In the genomic region with DNA sequence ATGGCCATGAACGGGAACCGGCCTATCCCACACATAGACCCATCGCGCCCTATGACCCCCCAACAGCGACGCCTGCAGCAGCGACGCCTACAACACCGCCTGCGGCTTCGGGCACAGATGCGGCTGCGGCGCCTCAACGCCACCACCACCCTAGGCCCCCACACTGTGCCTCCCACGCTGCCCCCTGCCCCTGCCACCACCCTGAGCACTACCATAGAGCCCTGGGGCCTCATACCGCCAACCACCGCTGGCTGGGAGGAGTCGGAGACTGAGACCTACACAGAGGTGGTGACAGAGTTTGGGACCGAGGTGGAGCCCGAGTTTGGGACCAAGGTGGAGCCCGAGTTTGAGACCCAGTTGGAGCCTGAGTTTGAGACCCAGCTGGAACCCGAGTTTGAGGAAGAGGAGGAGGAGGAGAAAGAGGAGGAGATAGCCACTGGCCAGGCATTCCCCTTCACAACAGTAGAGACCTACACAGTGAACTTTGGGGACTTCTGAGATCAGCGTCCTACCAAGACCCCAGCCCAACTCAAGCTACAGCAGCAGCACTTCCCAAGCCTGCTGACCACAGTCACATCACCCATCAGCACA, we compare ENCODE assay signal across 16 cellular contexts. TPM values are rescaled to one million over a fixed set of nuclear protein-coding genes. Genes with fewer than 3 reads are reported as not detected.
DNase-seq lines count a peak whose midpoint lies in the region; ATAC-seq, FAIRE-seq and TF ChIP-seq lines count a peak whose summit lies in the region.
"Had no signal": no experiment of that assay in that cellular context is flagged by ENCODE, and none has a peak within 500 bp of the region (broad histone marks: within the 10 kb centered on the region; RNA-seq: fewer than 3 reads in every experiment).

No MANE protein-coding gene starts in this region.

- H4K20me1 ChIP-seq in HepG2 (ENCODE audit: insufficient read depth, low read length) = no peaks in the 10 kb centered on the region

- H3K36me3 ChIP-seq in HepG2 (replicated peaks in 1 of 2; ENCODE audit: control insufficient read depth in 1 of 2, insufficient read depth in 2 of 2, low read length in 2 of 2) (peaks cover 16 to 27% of the 10 kb centered on the region in 2 experiments; a peak in 4 of 5 replicates), right lobe of liver (no peaks in the 10 kb centered on the region)

- no peaks in the 10 kb centered on the region for H3K9me3 ChIP-seq in HepG2 (ENCODE audit: low read length)
- no peaks in the 10 kb centered on the region for H3K9me3 ChIP-seq in right lobe of liver
- H3K9me3 ChIP-seq: SK-N-SH, suprapubic skin had no signal

- WGBS in HepG2 (ENCODE audit: low lambda C conversion rate) = 96% methylated on average over 24 of the region's 24 CpGs
- 96% methylated on average over 5 of the region's 24 CpGs for WGBS in right lobe of liver (ENCODE audit: insufficient coverage, low coverage, low lambda C conversion rate, missing lambda C conversion rate)

- in situ Hi-C loops in HepG2 (cut with HindIII; ENCODE audit: extremely low pct_ligation_motif_present, low pct_unique_long_range_greater_than_20kb) = no loop called here

- H3K27ac ChIP-seq in HepG2 (ENCODE audit: extremely low read length, insufficient read depth, low read length) (no peak overlapping the region), right lobe of liver (no peak overlapping the region)
- H3K27ac ChIP-seq: suprapubic skin had no signal

- H3K4me3 ChIP-seq in HepG2 (replicated peaks in 1 of 3; ENCODE audit: insufficient read depth in 1 of 3, low read depth in 2 of 3, low read length in 3 of 3) = no peak overlapping the region
- no peak overlapping the region for H3K4me3 ChIP-seq in right lobe of liver
- H3K4me3 ChIP-seq: suprapubic skin had no signal

- FAIRE-seq in HepG2 (lab: Jason Lieb, UNC) = no peak
- FAIRE-seq: G401.6 had no signal

- no peak for TF ChIP-seq POLR2A in HepG2 (IDR thresholded peaks at IDR 0.05; ENCODE audit: insufficient read depth in 1 of 2, low read depth in 2 of 2, low read length in 2 of 2)
- no peak for TF ChIP-seq POLR2A in right lobe of liver (IDR thresholded peaks at IDR 0.05)

- intact Hi-C loops in HepG2 (cut with micrococcal nuclease; ENCODE audit: unreplicated experiment) (no loop called here), right lobe of liver (cut with DNase I) (no loop called here)

- no peak for TF ChIP-seq CTCF in HepG2 (CRISPR knock-in tag; IDR thresholded peaks at IDR 0.05)
- no peak for TF ChIP-seq CTCF in right lobe of liver (IDR thresholded peaks at IDR 0.05)

- no peaks in the 10 kb centered on the region for H3K79me2 ChIP-seq in HepG2 (ENCODE audit: insufficient read depth, low read length)

- BruUV-seq in HepG2 (replicated peaks; lab: Mats Ljungman, UMichigan) = no TSS peak

- H2AFZ ChIP-seq in HepG2 (ENCODE audit: low read length) = no peak overlapping the region

- no peak for ATAC-seq in HepG2
- ATAC-seq in right lobe of liver = no peak
- ATAC-seq: left colon had no signal

- H3K27me3 ChIP-seq in HepG2 (ENCODE audit: control insufficient read depth in 1 of 2, insufficient read depth in 2 of 2, low read length in 2 of 2) (peaks cover 0 to 6% of the 10 kb centered on the region in 2 experiments; a peak in 2 of 5 replicates), right lobe of liver (no peaks in the 10 kb centered on the region)
- H3K27me3 ChIP-seq: suprapubic skin had no signal

- H3K4me2 ChIP-seq in HepG2 (ENCODE audit: low read depth, low read length) = no peak overlapping the region
- H3K4me2 ChIP-seq: SK-N-SH had no signal

- POLR2A ChIA-PET in HepG2 (lab: Yijun Ruan, JAX) = no interaction called here

- TF ChIP-seq EP300 in HepG2 (IDR thresholded peaks at IDR 0.05; ENCODE audit: low read depth in 2 of 2, low read length in 2 of 2) (no peak), HepG2 (CRISPR knock-in tag; IDR thresholded peaks at IDR 0.05; ENCODE audit: borderline replicate concordance) (no peak)

- CTCF ChIA-PET in HepG2 (lab: Yijun Ruan, JAX; ENCODE audit: low intra/inter-chr PET ratio, low total read pairs) = no interaction called here

- no peak overlapping the region for H3K9ac ChIP-seq in HepG2 (ENCODE audit: insufficient read depth, low read depth, low read length)
- H3K9ac ChIP-seq: SK-N-SH had no signal

- TF ChIP-seq RAD21 in HepG2 (CRISPR knock-in tag; IDR thresholded peaks at IDR 0.05) = no peak

- no peaks in the 10 kb centered on the region for H3K4me1 ChIP-seq in HepG2 (ENCODE audit: insufficient read depth, low read length)
- no peaks in the 10 kb centered on the region for H3K4me1 ChIP-seq in right lobe of liver

- no peak for DNase-seq in HepG2 (ENCODE audit: low spot score)
- DNase-seq in right lobe of liver = no peak
- no peak for DNase-seq in NCI-H526 (lab: John Stamatoyannopoulos, UW)
- DNase-seq in T-helper 9 cell = no peak
- DNase-seq: activated CD4-positive, alpha-beta memory T cell treated with anti-CD3 and anti-CD28 coated beads, Interleukin-2, amount 10 ng/mL, durations not matched to agents 7 days and 5 days; activated gamma-delta T cell; dermis blood vessel endothelial cell; hippocampal formation; left colon; NCI-H1694; NCI-H446 treated with DMSO at 0.1 percent for 48 hours; stimulated activated CD4-positive, alpha-beta T cell treated with anti-CD3 and anti-CD28 coated beads, Interleukin-15, amount 100 ng/mL, for 24 hours had no signal

RNA-seq across cellular contexts. Expression of a gene that starts 9.5 kb away (rescaled TPM):
- total RNA-seq in HepG2 (2016; rRNA removed; fragmentation: Illumina TruSeq; extraction: Trizol) = 87.6 and 98.8 TPM in 2 replicates
- total RNA-seq in HepG2 (2016; cell fraction: cytosol; rRNA removed; fragmentation: Illumina TruSeq; extraction: Trizol; ENCODE audit: low read depth) = 118 and 152 TPM in 2 replicates
- total RNA-seq in HepG2 (2016; cell fraction: insoluble cytoplasmic fraction; rRNA removed; fragmentation: Illumina TruSeq; extraction: Trizol) = 74.7 and 95.4 TPM in 2 replicates
- total RNA-seq in HepG2 (2016; cell fraction: membrane; rRNA removed; fragmentation: Illumina TruSeq; extraction: Trizol) = 139 and 187 TPM in 2 replicates
- 49.1 and 55.1 TPM in 2 replicates for total RNA-seq in HepG2 (2016; cell fraction: nucleus; rRNA removed; fragmentation: Illumina TruSeq; extraction: Trizol)
- polyA plus RNA-seq in HepG2 (2011; rRNA removed) = 86.7 and 95.1 TPM in 2 replicates
- 65.5 and 120 TPM in 2 replicates for polyA plus RNA-seq in HepG2 (2011; cell fraction: cytosol; rRNA removed)
- polyA plus RNA-seq in HepG2 (2011; cell fraction: nucleus; rRNA removed) = 88.2 and 88.7 TPM in 2 replicates
- 64.0 and 65.2 TPM in 2 replicates for polyA plus RNA-seq in HepG2 (2012)
- 134 and 181 TPM in 2 replicates for polyA plus RNA-seq in HepG2 (2016; cell fraction: cytosol; fragmentation: Illumina TruSeq; extraction: Trizol; ENCODE audit: low read depth)
- 104 and 131 TPM in 2 replicates for polyA plus RNA-seq in HepG2 (2016; cell fraction: insoluble cytoplasmic fraction; fragmentation: Illumina TruSeq; extraction: Trizol; ENCODE audit: low read depth)
- 176 and 207 TPM in 2 replicates for polyA plus RNA-seq in HepG2 (2016; cell fraction: membrane; fragmentation: Illumina TruSeq; extraction: Trizol; ENCODE audit: low read depth)
- 104 and 121 TPM in 2 replicates for polyA plus RNA-seq in HepG2 (2016; cell fraction: nucleus; fragmentation: Illumina TruSeq; extraction: Trizol; ENCODE audit: insufficient read depth, low read depth)
- 82.4 and 267 TPM in 2 replicates for polyA minus RNA-seq in HepG2 (2011; rRNA and poly(A)+ RNA removed; ENCODE audit: low replicate concordance)
- 16.1 and 23.4 TPM in 2 replicates for polyA minus RNA-seq in HepG2 (2011; cell fraction: cytosol; rRNA and poly(A)+ RNA removed)
- polyA minus RNA-seq in HepG2 (2011; cell fraction: nucleus; rRNA and poly(A)+ RNA removed) = 22.9 TPM in 2 replicates
- total RNA-seq in right lobe of liver = 10 to 100 TPM; 36.4 to 73.4 (median 57.3) TPM

RNA-seq across cellular contexts. Expression of a gene that starts 9.7 kb away (rescaled TPM):
- 0.22 TPM in 1 of 2 replicates, not detected in the other for total RNA-seq in HepG2 (2016; rRNA removed; fragmentation: Illumina TruSeq; extraction: Trizol)
- total RNA-seq in HepG2 (2016; cell fraction: cytosol; rRNA removed; fragmentation: Illumina TruSeq; extraction: Trizol; ENCODE audit: low read depth) = not detected in 2 replicates
- total RNA-seq in HepG2 (2016; cell fraction: insoluble cytoplasmic fraction; rRNA removed; fragmentation: Illumina TruSeq; extraction: Trizol) = 0.04 TPM in 1 of 2 replicates, not detected in the other
- total RNA-seq in HepG2 (2016; cell fraction: membrane; rRNA removed; fragmentation: Illumina TruSeq; extraction: Trizol) = not detected in 2 replicates
- not detected in 2 replicates for total RNA-seq in HepG2 (2016; cell fraction: nucleus; rRNA removed; fragmentation: Illumina TruSeq; extraction: Trizol)
- polyA plus RNA-seq in HepG2 (2011; rRNA removed) = 0.55 and 0.81 TPM in 2 replicates
- polyA plus RNA-seq in HepG2 (2011; cell fraction: cytosol; rRNA removed) = 0.15 and 0.27 TPM in 2 replicates
- 6.7 and 6.8 TPM in 2 replicates for polyA plus RNA-seq in HepG2 (2011; cell fraction: nucleus; rRNA removed)
- 0.96 and 1.3 TPM in 2 replicates for polyA plus RNA-seq in HepG2 (2012)
- not detected in 2 replicates for polyA plus RNA-seq in HepG2 (2016; cell fraction: cytosol; fragmentation: Illumina TruSeq; extraction: Trizol; ENCODE audit: low read depth)
- not detected in 2 replicates for polyA plus RNA-seq in HepG2 (2016; cell fraction: insoluble cytoplasmic fraction; fragmentation: Illumina TruSeq; extraction: Trizol; ENCODE audit: low read depth)
- not detected in 2 replicates for polyA plus RNA-seq in HepG2 (2016; cell fraction: membrane; fragmentation: Illumina TruSeq; extraction: Trizol; ENCODE audit: low read depth)
- polyA plus RNA-seq in HepG2 (2016; cell fraction: nucleus; fragmentation: Illumina TruSeq; extraction: Trizol; ENCODE audit: insufficient read depth, low read depth) = 0.29 and 0.89 TPM in 2 replicates
- 0.14 TPM in 1 of 2 replicates, not detected in the other for polyA minus RNA-seq in HepG2 (2011; rRNA and poly(A)+ RNA removed; ENCODE audit: low replicate concordance)
- 0.18 and 0.79 TPM in 2 replicates for polyA minus RNA-seq in HepG2 (2011; cell fraction: cytosol; rRNA and poly(A)+ RNA removed)
- polyA minus RNA-seq in HepG2 (2011; cell fraction: nucleus; rRNA and poly(A)+ RNA removed) = 0.37 and 0.64 TPM in 2 replicates
- total RNA-seq in right lobe of liver = 10 to 100 TPM in 4 of 6 experiments, 1 to 10 TPM in 2; 7.8 to 37.8 (median 14.3) TPM

RNA-seq across cellular contexts. Expression of a gene that starts 27.3 kb away (rescaled TPM):
- total RNA-seq in HepG2 (2016; rRNA removed; fragmentation: Illumina TruSeq; extraction: Trizol) (1.7 and 1.8 TPM in 2 replicates), right lobe of liver (1 to 10 TPM in 1 of 6 experiments, not detected in 5; 2.0 TPM)
- total RNA-seq in HepG2 (2016; cell fraction: cytosol; rRNA removed; fragmentation: Illumina TruSeq; extraction: Trizol; ENCODE audit: low read depth) = 0.62 TPM in 1 of 2 replicates, not detected in the other
- 0.56 and 1.0 TPM in 2 replicates for total RNA-seq in HepG2 (2016; cell fraction: insoluble cytoplasmic fraction; rRNA removed; fragmentation: Illumina TruSeq; extraction: Trizol)
- total RNA-seq in HepG2 (2016; cell fraction: membrane; rRNA removed; fragmentation: Illumina TruSeq; extraction: Trizol) = 0.34 TPM in 1 of 2 replicates, not detected in the other
- not detected in 2 replicates for total RNA-seq in HepG2 (2016; cell fraction: nucleus; rRNA removed; fragmentation: Illumina TruSeq; extraction: Trizol)
- not detected in 2 replicates for polyA plus RNA-seq in HepG2 (2011; rRNA removed)
- 0.18 TPM in 1 of 2 replicates, not detected in the other for polyA plus RNA-seq in HepG2 (2011; cell fraction: cytosol; rRNA removed)
- 1.1 TPM in 1 of 2 replicates, not detected in the other for polyA plus RNA-seq in HepG2 (2011; cell fraction: nucleus; rRNA removed)
- polyA plus RNA-seq in HepG2 (2012) = not detected in 2 replicates
- 0.51 TPM in 1 of 2 replicates, not detected in the other for polyA plus RNA-seq in HepG2 (2016; cell fraction: cytosol; fragmentation: Illumina TruSeq; extraction: Trizol; ENCODE audit: low read depth)
- polyA plus RNA-seq in HepG2 (2016; cell fraction: insoluble cytoplasmic fraction; fragmentation: Illumina TruSeq; extraction: Trizol; ENCODE audit: low read depth) = 1.1 and 2.1 TPM in 2 replicates
- polyA plus RNA-seq in HepG2 (2016; cell fraction: membrane; fragmentation: Illumina TruSeq; extraction: Trizol; ENCODE audit: low read depth) = not detected in 2 replicates
- not detected in 2 replicates for polyA plus RNA-seq in HepG2 (2016; cell fraction: nucleus; fragmentation: Illumina TruSeq; extraction: Trizol; ENCODE audit: insufficient read depth, low read depth)
- not detected in 2 replicates for polyA minus RNA-seq in HepG2 (2011; rRNA and poly(A)+ RNA removed; ENCODE audit: low replicate concordance)
- polyA minus RNA-seq in HepG2 (2011; cell fraction: cytosol; rRNA and poly(A)+ RNA removed) = not detected in 2 replicates
- polyA minus RNA-seq in HepG2 (2011; cell fraction: nucleus; rRNA and poly(A)+ RNA removed) = not detected in 2 replicates
- total RNA-seq: activated CD4-positive, alpha-beta memory T cell treated with anti-CD3 and anti-CD28 coated beads, Interleukin-2, amount 10 ng/mL, durations not matched to agents 7 days and 5 days; dermis blood vessel endothelial cell; left colon; suprapubic skin had no signal
- polyA plus RNA-seq: AG04450, SK-N-SH had no signal

RNA-seq across cellular contexts. Expression of a gene that starts 31.5 kb away (rescaled TPM):
- total RNA-seq in HepG2 (2016; rRNA removed; fragmentation: Illumina TruSeq; extraction: Trizol) (2.4 and 5.2 TPM in 2 replicates), right lobe of liver (10 to 100 TPM in 5 of 6 experiments, 1 to 10 TPM in 1; 8.7 to 22.9 (median 14.6) TPM)
- total RNA-seq in HepG2 (2016; cell fraction: cytosol; rRNA removed; fragmentation: Illumina TruSeq; extraction: Trizol; ENCODE audit: low read depth) = 1.4 and 2.1 TPM in 2 replicates
- 2.6 and 4.6 TPM in 2 replicates for total RNA-seq in HepG2 (2016; cell fraction: insoluble cytoplasmic fraction; rRNA removed; fragmentation: Illumina TruSeq; extraction: Trizol)
- 2.7 and 2.8 TPM in 2 replicates for total RNA-seq in HepG2 (2016; cell fraction: membrane; rRNA removed; fragmentation: Illumina TruSeq; extraction: Trizol)
- total RNA-seq in HepG2 (2016; cell fraction: nucleus; rRNA removed; fragmentation: Illumina TruSeq; extraction: Trizol) = 7.3 and 9.5 TPM in 2 replicates
- 5.4 and 6.6 TPM in 2 replicates for polyA plus RNA-seq in HepG2 (2011; rRNA removed)
- polyA plus RNA-seq in HepG2 (2011; cell fraction: cytosol; rRNA removed) = 2.2 and 3.1 TPM in 2 replicates
- 30.4 and 31.3 TPM in 2 replicates for polyA plus RNA-seq in HepG2 (2011; cell fraction: nucleus; rRNA removed)
- 4.0 and 4.2 TPM in 2 replicates for polyA plus RNA-seq in HepG2 (2012)
- polyA plus RNA-seq in HepG2 (2016; cell fraction: cytosol; fragmentation: Illumina TruSeq; extraction: Trizol; ENCODE audit: low read depth) = 1.0 and 1.4 TPM in 2 replicates
- 1.9 and 2.4 TPM in 2 replicates for polyA plus RNA-seq in HepG2 (2016; cell fraction: insoluble cytoplasmic fraction; fragmentation: Illumina TruSeq; extraction: Trizol; ENCODE audit: low read depth)
- polyA plus RNA-seq in HepG2 (2016; cell fraction: membrane; fragmentation: Illumina TruSeq; extraction: Trizol; ENCODE audit: low read depth) = 1.9 and 2.2 TPM in 2 replicates
- polyA plus RNA-seq in HepG2 (2016; cell fraction: nucleus; fragmentation: Illumina TruSeq; extraction: Trizol; ENCODE audit: insufficient read depth, low read depth) = 20.1 and 20.6 TPM in 2 replicates
- polyA minus RNA-seq in HepG2 (2011; rRNA and poly(A)+ RNA removed; ENCODE audit: low replicate concordance) = 11.8 and 14.8 TPM in 2 replicates
- polyA minus RNA-seq in HepG2 (2011; cell fraction: cytosol; rRNA and poly(A)+ RNA removed) = 3.9 and 5.2 TPM in 2 replicates
- polyA minus RNA-seq in HepG2 (2011; cell fraction: nucleus; rRNA and poly(A)+ RNA removed) = 17.9 and 18.9 TPM in 2 replicates

RNA-seq across cellular contexts. Expression of a gene that starts 48.5 kb away (rescaled TPM):
- total RNA-seq in HepG2 (2016; rRNA removed; fragmentation: Illumina TruSeq; extraction: Trizol) (0.22 TPM in 1 of 2 replicates, not detected in the other), right lobe of liver (under 1 TPM in 3 of 6 experiments, not detected in 3; 0.31 to 0.56 (median 0.46) TPM)
- not detected in 2 replicates for total RNA-seq in HepG2 (2016; cell fraction: cytosol; rRNA removed; fragmentation: Illumina TruSeq; extraction: Trizol; ENCODE audit: low read depth)
- not detected in 2 replicates for total RNA-seq in HepG2 (2016; cell fraction: insoluble cytoplasmic fraction; rRNA removed; fragmentation: Illumina TruSeq; extraction: Trizol)
- total RNA-seq in HepG2 (2016; cell fraction: membrane; rRNA removed; fragmentation: Illumina TruSeq; extraction: Trizol) = not detected in 2 replicates
- total RNA-seq in HepG2 (2016; cell fraction: nucleus; rRNA removed; fragmentation: Illumina TruSeq; extraction: Trizol) = not detected in 2 replicates
- 0.18 TPM in 1 of 2 replicates, not detected in the other for polyA plus RNA-seq in HepG2 (2011; rRNA removed)
- 0.13 TPM in 1 of 2 replicates, not detected in the other for polyA plus RNA-seq in HepG2 (2011; cell fraction: cytosol; rRNA removed)
- 1.5 and 1.9 TPM in 2 replicates for polyA plus RNA-seq in HepG2 (2011; cell fraction: nucleus; rRNA removed)
- 0.35 and 0.49 TPM in 2 replicates for polyA plus RNA-seq in HepG2 (2012)
- not detected in 2 replicates for polyA plus RNA-seq in HepG2 (2016; cell fraction: cytosol; fragmentation: Illumina TruSeq; extraction: Trizol; ENCODE audit: low read depth)
- not detected in 2 replicates for polyA plus RNA-seq in HepG2 (2016; cell fraction: insoluble cytoplasmic fraction; fragmentation: Illumina TruSeq; extraction: Trizol; ENCODE audit: low read depth)
- not detected in 2 replicates for polyA plus RNA-seq in HepG2 (2016; cell fraction: membrane; fragmentation: Illumina TruSeq; extraction: Trizol; ENCODE audit: low read depth)
- not detected in 2 replicates for polyA plus RNA-seq in HepG2 (2016; cell fraction: nucleus; fragmentation: Illumina TruSeq; extraction: Trizol; ENCODE audit: insufficient read depth, low read depth)
- polyA minus RNA-seq in HepG2 (2011; rRNA and poly(A)+ RNA removed; ENCODE audit: low replicate concordance) = 0.19 and 0.24 TPM in 2 replicates
- not detected in 2 replicates for polyA minus RNA-seq in HepG2 (2011; cell fraction: cytosol; rRNA and poly(A)+ RNA removed)
- polyA minus RNA-seq in HepG2 (2011; cell fraction: nucleus; rRNA and poly(A)+ RNA removed) = 0.62 and 0.90 TPM in 2 replicates
- polyA plus RNA-seq: AG04450 had no signal

Comparison
In these comparisons a context has a peak if more than half of its experiments do, and no peak if none do; other contexts are left out.
1. RNA of a gene that starts 9.7 kb away (total RNA-seq): 7.8 to 37.8 TPM in right lobe of liver; 0.04 to 0.22 TPM in HepG2; every median in the first group is over 4 times any median in the second.